ENCODE assay signal across 1 cellular context in genomic region chr20:54172856-54173652, GRCh38.
TF ChIP-seq lines count a peak whose summit lies in the region.

No MANE protein-coding gene starts in this region.

TF ChIP-seq in H1, 55 proteins besides CTCF, POLR2A, EP300 and RAD21 (continued from another document):
- TF ChIP-seq ATF3 (IDR thresholded peaks at IDR 0.05; ENCODE audit: insufficient read depth, low read depth, low read length) (no peak), CHD2 (IDR thresholded peaks at IDR 0.05; ENCODE audit: low read length) (no peak), RBBP5 (IDR thresholded peaks at IDR 0.05; ENCODE audit: borderline replicate concordance, low read depth, low read length) (peak; percentile 54; the same call in 1 of the 2 replicates), NANOG (IDR thresholded peaks at IDR 0.05; ENCODE audit: insufficient read depth, low read depth, low read length, poor library complexity, severe bottlenecking) (no peak), CHD7 (IDR thresholded peaks at IDR 0.05; ENCODE audit: insufficient replicate concordance, low read length) (no peak), BRCA1 (IDR thresholded peaks at IDR 0.05; ENCODE audit: low read depth, low read length) (no peak), TAF7 (optimal IDR thresholded peaks at IDR 0.05; ENCODE audit: borderline replicate concordance, low read depth, low read length) (no peak), SUZ12 (IDR thresholded peaks at IDR 0.05; ENCODE audit: low read length) (peak; percentile 88), BCL11A (IDR thresholded peaks at IDR 0.05; ENCODE audit: low read depth in 2 of 2, low read length in 2 of 2) (no peak), SP4 (IDR thresholded peaks at IDR 0.05; ENCODE audit: low read length) (no peak), MAX (IDR thresholded peaks at IDR 0.05) (peak; percentile 75; the same call in 1 of the 2 replicates), HDAC6 (IDR thresholded peaks at IDR 0.05; ENCODE audit: low read depth, low read length) (no peak), CBX8 (IDR thresholded peaks at IDR 0.05; ENCODE audit: borderline replicate concordance, low read depth, low read length) (no peak), SIRT6 (IDR thresholded peaks at IDR 0.05; ENCODE audit: low read length) (no peak), RFX5 (IDR thresholded peaks at IDR 0.05; ENCODE audit: borderline replicate concordance, low read depth, low read length) (no peak), BACH1 (IDR thresholded peaks at IDR 0.05; ENCODE audit: low read length) (no peak), NRF1 (IDR thresholded peaks at IDR 0.05; ENCODE audit: low read depth, low read length) (no peak), TBP (IDR thresholded peaks at IDR 0.05; ENCODE audit: low read depth, low read length) (no peak), USF2 (IDR thresholded peaks at IDR 0.05; ENCODE audit: low read length) (no peak), ASH2L (IDR thresholded peaks at IDR 0.05; ENCODE audit: low read length) (no peak), KDM4A (IDR thresholded peaks at IDR 0.05; ENCODE audit: low read depth, low read length, severe bottlenecking) (peak; percentile 95), CTBP2 (IDR thresholded peaks at IDR 0.05; ENCODE audit: borderline replicate concordance, insufficient read depth, insufficient read length, low read length) (no peak), JUN (IDR thresholded peaks at IDR 0.05; ENCODE audit: low read depth, low read length) (no peak), SRF (IDR thresholded peaks at IDR 0.05; ENCODE audit: low read depth, low read length) (no peak), ZNF274 (IDR thresholded peaks at IDR 0.05; ENCODE audit: borderline replicate concordance, extremely low read depth, low read length) (no peak), RNF2 (IDR thresholded peaks at IDR 0.05; ENCODE audit: borderline replicate concordance, low read depth, low read length, missing control alignments, poor library complexity, severe bottlenecking) (peak; percentile 42), SAP30 (IDR thresholded peaks at IDR 0.05; ENCODE audit: insufficient read depth, insufficient replicate concordance, low read length) (no peak), GABPA (IDR thresholded peaks at IDR 0.05; ENCODE audit: borderline replicate concordance, insufficient read depth, low read length) (no peak), CBX5 (IDR thresholded peaks at IDR 0.05; ENCODE audit: low read depth, low read length) (no peak), EGR1 (IDR thresholded peaks at IDR 0.05; ENCODE audit: borderline replicate concordance, low read depth, low read length) (no peak), KDM5A (IDR thresholded peaks at IDR 0.05; ENCODE audit: low read length) (no peak), CEBPB (IDR thresholded peaks at IDR 0.05; ENCODE audit: low read depth, low read length) (no peak)
